ENCODE assay signal across 1 cellular context in genomic region chr16:88753600-88753999, GRCh38.
TF ChIP-seq lines count a peak whose summit lies in the region.

No MANE protein-coding gene starts in this region.

TF ChIP-seq in K562, 482 proteins besides CTCF, POLR2A, EP300 and RAD21:
- no peak for TF ChIP-seq SOX6 (IDR thresholded peaks at IDR 0.05)
- TF ChIP-seq MCM3 (IDR thresholded peaks at IDR 0.05) = no peak
- TF ChIP-seq ZNF165 (CRISPR knock-in tag; IDR thresholded peaks at IDR 0.05; ENCODE audit: borderline replicate concordance) = no peak
- 0 out of 2 replicates have a peak, but pooled peaks have one; percentile 18 for TF ChIP-seq BCOR (IDR thresholded peaks at IDR 0.05)
- TF ChIP-seq POLR2G (IDR thresholded peaks at IDR 0.05; ENCODE audit: low read depth, low read length) = peak; percentile 23; the same call in 1 of the 2 replicates
- TF ChIP-seq ZFP36 (IDR thresholded peaks at IDR 0.05; ENCODE audit: low read depth, low read length, partially characterized antibody) = peak; percentile 97
- TF ChIP-seq, protein P1, sequence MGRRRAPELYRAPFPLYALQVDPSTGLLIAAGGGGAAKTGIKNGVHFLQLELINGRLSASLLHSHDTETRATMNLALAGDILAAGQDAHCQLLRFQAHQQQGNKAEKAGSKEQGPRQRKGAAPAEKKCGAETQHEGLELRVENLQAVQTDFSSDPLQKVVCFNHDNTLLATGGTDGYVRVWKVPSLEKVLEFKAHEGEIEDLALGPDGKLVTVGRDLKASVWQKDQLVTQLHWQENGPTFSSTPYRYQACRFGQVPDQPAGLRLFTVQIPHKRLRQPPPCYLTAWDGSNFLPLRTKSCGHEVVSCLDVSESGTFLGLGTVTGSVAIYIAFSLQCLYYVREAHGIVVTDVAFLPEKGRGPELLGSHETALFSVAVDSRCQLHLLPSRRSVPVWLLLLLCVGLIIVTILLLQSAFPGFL (CRISPR knock-in tag; IDR thresholded peaks at IDR 0.05) = no peak
